ENCODE assay signal across 10 cellular contexts in the genomic region with DNA sequence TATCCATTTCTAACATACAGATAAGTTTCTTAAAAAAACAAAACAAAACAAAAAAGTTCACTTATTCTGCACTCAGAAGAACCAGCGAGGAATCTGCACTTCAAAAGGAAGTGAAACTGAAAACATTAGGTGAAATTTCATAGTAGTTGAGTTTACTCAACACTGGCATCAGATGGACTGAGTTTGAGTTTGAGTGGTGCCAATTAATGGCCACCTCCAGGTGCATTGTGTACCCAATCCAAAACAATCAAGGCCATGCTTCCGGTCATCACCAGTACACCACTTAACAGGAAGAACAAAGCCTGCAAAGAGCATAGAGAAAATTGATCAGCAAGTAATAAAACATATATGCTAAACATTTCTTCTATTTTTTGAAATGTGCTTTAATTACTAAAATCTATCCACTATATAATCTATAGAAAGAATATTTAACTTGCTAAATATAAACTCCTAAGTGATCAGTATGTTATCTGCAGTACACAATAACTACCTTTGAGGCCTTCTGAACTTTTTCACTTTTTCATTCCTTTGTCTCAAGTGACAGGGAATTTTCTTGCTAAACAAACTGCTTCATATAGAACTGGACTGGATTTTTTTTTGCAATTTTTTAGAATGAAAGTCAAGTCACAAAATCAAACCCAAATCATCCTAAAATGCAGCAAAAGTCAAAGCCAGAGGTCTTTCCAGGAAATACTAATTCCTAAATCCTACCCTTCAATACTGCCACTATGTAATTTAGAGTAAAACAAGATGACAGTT. TPM values are rescaled to one million over a fixed set of nuclear protein-coding genes. Genes with fewer than 3 reads are reported as not detected.
DNase-seq lines count a peak whose midpoint lies in the region; ATAC-seq, FAIRE-seq and TF ChIP-seq lines count a peak whose summit lies in the region.
"Had no signal": no experiment of that assay in that cellular context is flagged by ENCODE, and none has a peak within 500 bp of the region (broad histone marks: within the 10 kb centered on the region; RNA-seq: fewer than 3 reads in every experiment).

No MANE protein-coding gene starts in this region.

- H3K27ac ChIP-seq in CD4-positive, alpha-beta memory T cell (ENCODE audit: low read depth, low read length): no peak overlapping the region
- H3K27ac ChIP-seq in GM12878 (ENCODE audit: control insufficient read depth, insufficient read depth): no peak overlapping the region
- no peak overlapping the region for H3K27ac ChIP-seq in lower lobe of right lung

- FAIRE-seq in GM12878 (lab: Jason Lieb, UNC): peak; percentile 49

- H3K9ac ChIP-seq in GM12878 (ENCODE audit: control insufficient read depth, insufficient read depth, low read length): no peak overlapping the region

- peaks cover 16% of the 10 kb centered on the region for H3K79me2 ChIP-seq in GM12878 (ENCODE audit: control insufficient read depth, insufficient read depth, low read length)

- TF ChIP-seq CTCF in GM12878 (IDR thresholded peaks at IDR 0.05 in 2 of 3, conservative IDR thresholded peaks at IDR 0.05 in 1 of 3; ENCODE audit: control insufficient read depth in 2 of 3, extremely low read depth in 1 of 3, insufficient read depth in 1 of 3, low read depth in 3 of 3, low read length in 3 of 3) (no peak), lower lobe of right lung (IDR thresholded peaks at IDR 0.05) (no peak)

- peaks cover 33% of the 10 kb centered on the region for H3K4me1 ChIP-seq in CD4-positive, alpha-beta memory T cell (ENCODE audit: insufficient read depth, low read length)
- peaks cover 23% of the 10 kb centered on the region for H3K4me1 ChIP-seq in GM12878 (ENCODE audit: control insufficient read depth, insufficient read depth, low read length)
- H3K4me1 ChIP-seq in lower lobe of right lung: peaks cover 35% of the 10 kb centered on the region

- H3K27me3 Mint-ChIP-seq in CD4-positive, alpha-beta memory T cell: no peaks in the 10 kb centered on the region

- no TSS peak for BruUV-seq in GM12878 (replicated peaks; lab: Mats Ljungman, UMichigan)

- peak overlapping the region; percentile 3 to 77 (median 43) for H3K27ac Mint-ChIP-seq in CD4-positive, alpha-beta memory T cell

- ATAC-seq in GM19452 (IDR thresholded peaks at IDR 0.05; ENCODE audit: unreplicated experiment) (peak; percentile 53), HG03280 (IDR thresholded peaks at IDR 0.05; ENCODE audit: unreplicated experiment) (peak; percentile 66), GM12878 (peak; percentile 83), lower lobe of right lung (no peak)

- 0% methylated on average over 2 of the region's 2 CpGs for WGBS in GM12878 (ENCODE audit: insufficient coverage, insufficient replicate concordance, low lambda C conversion rate, missing lambda C conversion rate)

- no peaks in the 10 kb centered on the region for H3K9me3 ChIP-seq in CD4-positive, alpha-beta memory T cell (ENCODE audit: control insufficient read depth in 1 of 2, low read length in 2 of 2)
- H3K9me3 ChIP-seq in GM12878 (replicated peaks; ENCODE audit: control insufficient read depth, insufficient read depth, low read length): no peaks in the 10 kb centered on the region
- H3K9me3 ChIP-seq in lower lobe of right lung: no peaks in the 10 kb centered on the region

- SMC1A ChIA-PET in GM12878 (lab: Charles Lee; ENCODE audit: uncharacterized antibody, unreplicated experiment): interaction anchor here (1.4 kb wide), 1 partner anchor 7 kb away, joined by 3 read pairs; no protein-coding TSS in a partner anchor

- TF ChIP-seq EP300 in GM12878 (IDR thresholded peaks at IDR 0.05; ENCODE audit: borderline replicate concordance in 1 of 2, control insufficient read depth in 1 of 2, low read depth in 2 of 2, low read length in 2 of 2): peak in 1 of 2 experiments; percentile 67; a peak in 2 of 4 replicates

- POLR2A ChIA-PET in CD4-positive, alpha-beta memory T cell (lab: Charles Lee; ENCODE audit: partially characterized antibody): interaction anchor here (2.3 kb wide), 1 partner anchor 10 kb away, joined by 14 read pairs; no protein-coding TSS in a partner anchor
- POLR2A ChIA-PET in GM12878 (lab: Charles Lee): interaction anchor here (1.2 kb wide), 1 partner anchor 30 kb away, joined by 3 read pairs; no protein-coding TSS in a partner anchor

- H3K27me3 ChIP-seq in CD4-positive, alpha-beta memory T cell (ENCODE audit: insufficient read depth, low read length): no peaks in the 10 kb centered on the region
- no peaks in the 10 kb centered on the region for H3K27me3 ChIP-seq in GM12878 (replicated peaks in 1 of 2; ENCODE audit: control insufficient read depth in 2 of 2, insufficient read depth in 2 of 2, low read length in 1 of 2)
- no peaks in the 10 kb centered on the region for H3K27me3 ChIP-seq in lower lobe of right lung (ENCODE audit: low read depth)

- H4K20me1 ChIP-seq in GM12878 (ENCODE audit: control insufficient read depth, insufficient read depth): no peaks in the 10 kb centered on the region

- no peak overlapping the region for H3K4me3 Mint-ChIP-seq in CD4-positive, alpha-beta memory T cell

- in situ Hi-C loops in GM12878 (cut with MboI): no loop called here

- RAD21 ChIA-PET in GM12878 (lab: Charles Lee; ENCODE audit: unreplicated experiment): no interaction called here

- H3K9me3 Mint-ChIP-seq in CD4-positive, alpha-beta memory T cell: no peaks in the 10 kb centered on the region

- no peak overlapping the region for H2AFZ ChIP-seq in GM12878 (ENCODE audit: control insufficient read depth, low read depth, low read length)

- no peak for TF ChIP-seq RAD21 in GM12878 (IDR thresholded peaks at IDR 0.05; ENCODE audit: insufficient read depth, low read depth, low read length)

- H3K36me3 Mint-ChIP-seq in CD4-positive, alpha-beta memory T cell: peaks cover 65 to 75% of the 10 kb centered on the region in 2 donors

- CTCF ChIA-PET in CD4-positive, alpha-beta memory T cell (lab: Charles Lee; ENCODE audit: partially characterized antibody): no interaction called here
- CTCF ChIA-PET in GM12878 (lab: Yijun Ruan, JAX): interaction anchor here (1.4 to 1.5 kb wide), 2 partner anchors 156 to 301 kb away, joined by 4 read pairs; no protein-coding TSS in a partner anchor

- peaks cover 65% of the 10 kb centered on the region for H3K36me3 ChIP-seq in CD4-positive, alpha-beta memory T cell (ENCODE audit: insufficient read depth, low read length)
- H3K36me3 ChIP-seq in GM12878 (ENCODE audit: control insufficient read depth in 2 of 2, insufficient read depth in 2 of 2, low read length in 1 of 2) (peaks cover 4 to 43% of the 10 kb centered on the region in 2 experiments), lower lobe of right lung (peaks cover 77% of the 10 kb centered on the region)

- H3K4me3 ChIP-seq in CD4-positive, alpha-beta memory T cell (ENCODE audit: low read length in 2 of 2): no peak overlapping the region
- H3K4me3 ChIP-seq in GM12878: no peak overlapping the region
- no peak overlapping the region for H3K4me3 ChIP-seq in lower lobe of right lung

- peaks cover 11 to 59% (median 40%) of the 10 kb centered on the region in 4 donors for H3K4me1 Mint-ChIP-seq in CD4-positive, alpha-beta memory T cell

- intact Hi-C loops in CD4-positive, alpha-beta memory T cell (cut with micrococcal nuclease): no loop called here
- intact Hi-C loops in GM12878 (cut with micrococcal nuclease; ENCODE audit: unreplicated experiment) (no loop called here), lower lobe of right lung (cut with DNase I) (no loop called here)

- TF ChIP-seq POLR2A in GM12878 (IDR thresholded peaks at IDR 0.05; ENCODE audit: low read depth, low read length) (no peak), erythroblast (IDR thresholded peaks at IDR 0.05; ENCODE audit: low read length) (no peak)

- peak overlapping the region; percentile 18 for H3K4me2 ChIP-seq in GM12878 (ENCODE audit: control insufficient read depth, insufficient read depth)

- no peak for DNase-seq in CD4-positive, alpha-beta memory T cell
- DNase-seq in GM12878 (ENCODE audit: low read depth, low spot score) (no peak), erythroblast (lab: John Stamatoyannopoulos, UW) (no peak), DMS153 treated with DMSO at 0.1 percent for 48 hours (lab: John Stamatoyannopoulos, UW; ENCODE audit: unreplicated experiment) (no peak), NCI-H1105 treated with DMSO at 0.1 percent for 48 hours (lab: John Stamatoyannopoulos, UW) (no peak), lower lobe of right lung (no peak)
- DNase-seq: activated CD8-positive, alpha-beta memory T cell treated with anti-CD3 and anti-CD28 coated beads, Interleukin-2, amount 50 U/mL, for 4 hours; NCI-H345 had no signal

TF ChIP-seq in GM12878, 131 proteins besides CTCF, POLR2A, EP300 and RAD21 (continues in another document):
- TF ChIP-seq DPF2 (IDR thresholded peaks at IDR 0.05) (peak; percentile 64), SREBF2 (IDR thresholded peaks at IDR 0.05; ENCODE audit: low read length) (no peak)

RNA-seq across cellular contexts. Expression of a gene that starts 11.5 kb away (rescaled TPM):
- 100 to 1,000 TPM; 200 to 208 TPM for total RNA-seq in CD4-positive, alpha-beta memory T cell
- polyA plus RNA-seq in CD4-positive, alpha-beta memory T cell: 10 to 100 TPM; 46.8 to 73.6 TPM
- 920 and 952 TPM in 2 replicates for total RNA-seq in GM12878 (2013; cell fraction: nucleolus; rRNA removed)
- total RNA-seq in GM12878 (2014; rRNA removed): 117 and 156 TPM in 2 replicates
- 109 and 111 TPM in 2 replicates for total RNA-seq in GM12878 (2014; rRNA removed; fragmentation: Illumina TruSeq; extraction: Trizol)
- total RNA-seq in GM12878 (2021): 112 and 118 TPM in 2 replicates
- polyA plus RNA-seq in GM12878 (2011; ENCODE audit: low read depth): 21.8 TPM
- 103 and 142 TPM in 2 replicates for polyA plus RNA-seq in GM12878 (2011; rRNA removed)
- polyA plus RNA-seq in GM12878 (2011; cell fraction: cytosol; rRNA removed): 39.8 and 59.5 TPM in 2 replicates
- 187 and 191 TPM in 2 replicates for polyA plus RNA-seq in GM12878 (2011; cell fraction: nucleus; rRNA removed)
- 37.4 and 49.1 TPM in 2 replicates for polyA plus RNA-seq in GM12878 (2012)
- 84.2 and 115 TPM in 2 replicates for polyA plus RNA-seq in GM12878 (2014; fragmentation: Illumina TruSeq; extraction: Trizol)
- polyA plus RNA-seq in GM12878 (2014; fragmentation: Nextera tagmentation; extraction: Ambion mirVana): 10 to 100 TPM; 36.2 to 47.3 TPM
- 48.4 and 61.8 TPM in 2 replicates for polyA plus RNA-seq in GM12878 (2014; rRNA removed)
- polyA plus RNA-seq in GM12878 (2016; fragmentation: Nextera tagmentation; extraction: Ambion mirVana): 10 to 100 TPM; 69.2 to 75.3 TPM
- 84.7 and 105 TPM in 2 replicates for polyA minus RNA-seq in GM12878 (2011; rRNA and poly(A)+ RNA removed)
- 40.1 and 47.0 TPM in 2 replicates for polyA minus RNA-seq in GM12878 (2011; cell fraction: cytosol; rRNA and poly(A)+ RNA removed)
- polyA minus RNA-seq in GM12878 (2011; cell fraction: nucleus; rRNA and poly(A)+ RNA removed): 239 and 256 TPM in 2 replicates
- total RNA-seq in lower lobe of right lung: 284 TPM

Comparison
In these comparisons a context has a peak if more than half of its experiments do, and no peak if none do; other contexts are left out.
1. ATAC-seq: peak in GM19452 (single experiment), HG03280 (single experiment) and GM12878 (single experiment); none in lower lobe of right lung (0 of 2).